ENCODE assay signal across 40 cellular contexts in genomic region chr2:116269040-116269439, GRCh38.
"Had no signal": no experiment of that assay in that cellular context is flagged by ENCODE, and none has a peak within 500 bp of the region (broad histone marks: within the 10 kb centered on the region; RNA-seq: fewer than 3 reads in every experiment).

No MANE protein-coding gene starts in this region.

- H3K36me3 Mint-ChIP-seq: activated naive CD4-positive, alpha-beta T cell treated with anti-CD3 and anti-CD28 coated beads, Interleukin-2, amount 10 ng/mL, durations not matched to agents 7 days and 5 days; activated naive CD4-positive, alpha-beta T cell treated with anti-CD3 and anti-CD28 coated beads, Interleukin-2, amount 50 U/mL, for 24 hours; activated naive CD4-positive, alpha-beta T cell treated with anti-CD3 and anti-CD28 coated beads, Interleukin-2, amount 50 U/mL, for 72 hours; activated naive CD8-positive, alpha-beta T cell; activated naive CD8-positive, alpha-beta T cell treated with anti-CD3 and anti-CD28 coated beads for 36 hours; activated naive CD8-positive, alpha-beta T cell treated with anti-CD3 and anti-CD28 coated beads, Interleukin-2, amount 10 ng/mL, durations not matched to agents 7 days and 5 days; brain had no signal

- DNase-seq: activated effector memory CD4-positive, alpha-beta T cell treated with anti-CD3 and anti-CD28 coated beads, Interleukin-2, amount 50 U/mL, for 16 hours; activated effector memory CD4-positive, alpha-beta T cell treated with Interleukin-2 at 50 U/mL for 16 hours; activated gamma-delta T cell; activated gamma-delta T cell treated with Interleukin-2 at 50 U/mL for 16 hours; activated naive CD4-positive, alpha-beta T cell; activated naive CD4-positive, alpha-beta T cell treated with anti-CD3 and anti-CD28 coated beads for 36 hours; activated naive CD4-positive, alpha-beta T cell treated with anti-CD3 and anti-CD28 coated beads, Interleukin-2, amount 10 ng/mL, durations not matched to agents 7 days and 5 days; activated naive CD4-positive, alpha-beta T cell treated with anti-CD3 and anti-CD28 coated beads, Interleukin-2, amount 50 U/mL, for 16 hours; activated naive CD4-positive, alpha-beta T cell treated with Interleukin-2 at 50 U/mL for 16 hours; activated naive CD8-positive, alpha-beta T cell treated with anti-CD3 and anti-CD28 coated beads for 36 hours; activated naive CD8-positive, alpha-beta T cell treated with anti-CD3 and anti-CD28 coated beads, Interleukin-2, amount 10 ng/mL, durations not matched to agents 7 days and 5 days; activated naive CD8-positive, alpha-beta T cell treated with anti-CD3 and anti-CD28 coated beads, Interleukin-2, amount 50 U/mL, for 24 hours; activated T-cell treated with anti-CD3 and anti-CD28 coated beads, Interleukin-2, amount 50 U/mL, for 1 hour; activated T-cell treated with anti-CD3 and anti-CD28 coated beads, Interleukin-2, amount 50 U/mL, for 24 hours; activated T-cell treated with anti-CD3 and anti-CD28 coated beads, Interleukin-2, amount 50 U/mL, for 4 hours; activated T-cell treated with anti-CD3 and anti-CD28 coated beads, Interleukin-2, amount 50 U/mL, for 48 hours; activated T-cell treated with anti-CD3 and anti-CD28 coated beads, Interleukin-2, amount 50 U/mL, for 72 hours; adrenal gland; amniotic stem cell; amygdala; anterior cingulate cortex; aorta; body of pancreas; brain microvascular endothelial cell; caudate nucleus; central memory CD4-positive, alpha-beta T cell; cerebellar nuclear complex had no signal

- H3K27ac ChIP-seq: adrenal gland, ascending aorta, body of pancreas, brain microvascular endothelial cell, breast epithelium, cardiac muscle cell had no signal

- H3K9me3 ChIP-seq: adrenal gland, ascending aorta, body of pancreas had no signal

- H3K9me3 Mint-ChIP-seq: activated naive CD8-positive, alpha-beta T cell treated with anti-CD3 and anti-CD28 coated beads, Interleukin-2, amount 10 ng/mL, durations not matched to agents 7 days and 5 days; brain had no signal

- FAIRE-seq: astrocyte, bronchial epithelial cell had no signal

- H3K4me3 ChIP-seq: adrenal gland, ascending aorta, body of pancreas, breast epithelium, cardiac muscle cell had no signal

- H3K36me3 ChIP-seq: adrenal gland, ascending aorta, brain microvascular endothelial cell, breast epithelium, cardiac muscle cell had no signal

- H3K4me1 Mint-ChIP-seq: activated naive CD4-positive, alpha-beta T cell treated with anti-CD3 and anti-CD28 coated beads, Interleukin-2, amount 10 ng/mL, durations not matched to agents 7 days and 5 days; activated naive CD4-positive, alpha-beta T cell treated with anti-CD3 and anti-CD28 coated beads, Interleukin-2, amount 50 U/mL, for 24 hours; activated naive CD8-positive, alpha-beta T cell treated with anti-CD3 and anti-CD28 coated beads for 36 hours; activated naive CD8-positive, alpha-beta T cell treated with anti-CD3 and anti-CD28 coated beads, Interleukin-2, amount 10 ng/mL, durations not matched to agents 7 days and 5 days; activated naive CD8-positive, alpha-beta T cell treated with anti-CD3 and anti-CD28 coated beads, Interleukin-2, amount 50 U/mL, for 24 hours; activated T-helper 17 cell treated with anti-CD3 and anti-CD28 coated beads, Interleukin-2, amount 50 U/mL, for 72 hours; brain; central memory CD8-positive, alpha-beta T cell had no signal

- ATAC-seq: activated naive CD4-positive, alpha-beta T cell treated with anti-CD3 and anti-CD28 coated beads, Interleukin-2, amount 50 U/mL, for 72 hours; activated naive CD8-positive, alpha-beta T cell treated with anti-CD3 and anti-CD28 coated beads, Interleukin-2, amount 50 U/mL, for 24 hours; activated T-cell treated with anti-CD3 and anti-CD28 coated beads, Interleukin-2, amount 50 U/mL, for 4 hours; activated T-cell treated with anti-CD3 and anti-CD28 coated beads, Interleukin-2, amount 50 U/mL, for 72 hours; activated T-helper 17 cell treated with anti-CD3 and anti-CD28 coated beads, Interleukin-2, amount 50 U/mL, for 72 hours; body of pancreas had no signal

- H3K27me3 ChIP-seq: adrenal gland, ascending aorta, body of pancreas, brain microvascular endothelial cell, breast epithelium, cardiac muscle cell had no signal

- H3K27ac Mint-ChIP-seq: activated naive CD4-positive, alpha-beta T cell treated with anti-CD3 and anti-CD28 coated beads for 36 hours; activated naive CD4-positive, alpha-beta T cell treated with anti-CD3 and anti-CD28 coated beads, Interleukin-2, amount 10 ng/mL, durations not matched to agents 7 days and 5 days; activated naive CD4-positive, alpha-beta T cell treated with anti-CD3 and anti-CD28 coated beads, Interleukin-2, amount 50 U/mL, for 24 hours; activated naive CD4-positive, alpha-beta T cell treated with anti-CD3 and anti-CD28 coated beads, Interleukin-2, amount 50 U/mL, for 72 hours; activated naive CD8-positive, alpha-beta T cell; activated naive CD8-positive, alpha-beta T cell treated with anti-CD3 and anti-CD28 coated beads for 36 hours; activated naive CD8-positive, alpha-beta T cell treated with anti-CD3 and anti-CD28 coated beads, Interleukin-2, amount 10 ng/mL, durations not matched to agents 7 days and 5 days; activated naive CD8-positive, alpha-beta T cell treated with anti-CD3 and anti-CD28 coated beads, Interleukin-2, amount 50 U/mL, for 24 hours; activated T-cell treated with anti-CD3 and anti-CD28 coated beads, Interleukin-2, amount 50 U/mL, for 24 hours; activated T-cell treated with anti-CD3 and anti-CD28 coated beads, Interleukin-2, amount 50 U/mL, for 72 hours; activated T-helper 1 cell treated with anti-CD3 and anti-CD28 coated beads, Interleukin-12 subunit alpha, Interleukin-12 subunit beta, Interleukin-2, Interleukin-4 antibody, amounts not matched to agents 30 ng/mL and 10 ng/mL and 1 ng/mL, durations not matched to agents 14 hours and 24 hours and 36 hours; activated T-helper 17 cell treated with anti-CD3 and anti-CD28 coated beads, Interleukin-2, amount 50 U/mL, for 72 hours; activated T-helper 2 cell treated with anti-CD3 and anti-CD28 coated beads, Interferon-gamma antibody, Interleukin-2, Interleukin-4, amounts not matched to agents 10 μg/mL and 5 μg/mL and 100 μg/mL, durations not matched to agents 14 hours and 24 hours and 36 hours; brain had no signal

- H3K4me1 ChIP-seq: adrenal gland, ascending aorta, body of pancreas, breast epithelium had no signal

- H3K4me3 Mint-ChIP-seq: activated naive CD4-positive, alpha-beta T cell treated with anti-CD3 and anti-CD28 coated beads for 36 hours; activated naive CD4-positive, alpha-beta T cell treated with anti-CD3 and anti-CD28 coated beads, Interleukin-2, amount 10 ng/mL, durations not matched to agents 7 days and 5 days; activated naive CD4-positive, alpha-beta T cell treated with anti-CD3 and anti-CD28 coated beads, Interleukin-2, amount 50 U/mL, for 24 hours; activated naive CD8-positive, alpha-beta T cell; activated naive CD8-positive, alpha-beta T cell treated with anti-CD3 and anti-CD28 coated beads for 36 hours; activated naive CD8-positive, alpha-beta T cell treated with anti-CD3 and anti-CD28 coated beads, Interleukin-2, amount 10 ng/mL, durations not matched to agents 7 days and 5 days; activated naive CD8-positive, alpha-beta T cell treated with anti-CD3 and anti-CD28 coated beads, Interleukin-2, amount 50 U/mL, for 24 hours; activated T-cell treated with anti-CD3 and anti-CD28 coated beads, Interleukin-2, amount 50 U/mL, for 24 hours; activated T-cell treated with anti-CD3 and anti-CD28 coated beads, Interleukin-2, amount 50 U/mL, for 4 hours; activated T-cell treated with anti-CD3 and anti-CD28 coated beads, Interleukin-2, amount 50 U/mL, for 72 hours; activated T-helper 1 cell treated with anti-CD3 and anti-CD28 coated beads, Interleukin-12 subunit alpha, Interleukin-12 subunit beta, Interleukin-2, Interleukin-4 antibody, amounts not matched to agents 30 ng/mL and 10 ng/mL and 1 ng/mL, durations not matched to agents 14 hours and 24 hours and 36 hours; activated T-helper 17 cell treated with anti-CD3 and anti-CD28 coated beads, Interleukin-2, amount 50 U/mL, for 72 hours; brain; central memory CD8-positive, alpha-beta T cell had no signal

- H3K27me3 Mint-ChIP-seq: activated naive CD4-positive, alpha-beta T cell treated with anti-CD3 and anti-CD28 coated beads, Interleukin-2, amount 10 ng/mL, durations not matched to agents 7 days and 5 days; activated naive CD4-positive, alpha-beta T cell treated with anti-CD3 and anti-CD28 coated beads, Interleukin-2, amount 50 U/mL, for 24 hours; activated naive CD8-positive, alpha-beta T cell; activated naive CD8-positive, alpha-beta T cell treated with anti-CD3 and anti-CD28 coated beads for 36 hours; activated naive CD8-positive, alpha-beta T cell treated with anti-CD3 and anti-CD28 coated beads, Interleukin-2, amount 10 ng/mL, durations not matched to agents 7 days and 5 days; activated naive CD8-positive, alpha-beta T cell treated with anti-CD3 and anti-CD28 coated beads, Interleukin-2, amount 50 U/mL, for 24 hours; activated T-cell treated with anti-CD3 and anti-CD28 coated beads, Interleukin-2, amount 50 U/mL, for 24 hours; activated T-helper 17 cell treated with anti-CD3 and anti-CD28 coated beads, Interleukin-2, amount 50 U/mL, for 72 hours; brain; central memory CD8-positive, alpha-beta T cell had no signal
